In the genomic region with DNA sequence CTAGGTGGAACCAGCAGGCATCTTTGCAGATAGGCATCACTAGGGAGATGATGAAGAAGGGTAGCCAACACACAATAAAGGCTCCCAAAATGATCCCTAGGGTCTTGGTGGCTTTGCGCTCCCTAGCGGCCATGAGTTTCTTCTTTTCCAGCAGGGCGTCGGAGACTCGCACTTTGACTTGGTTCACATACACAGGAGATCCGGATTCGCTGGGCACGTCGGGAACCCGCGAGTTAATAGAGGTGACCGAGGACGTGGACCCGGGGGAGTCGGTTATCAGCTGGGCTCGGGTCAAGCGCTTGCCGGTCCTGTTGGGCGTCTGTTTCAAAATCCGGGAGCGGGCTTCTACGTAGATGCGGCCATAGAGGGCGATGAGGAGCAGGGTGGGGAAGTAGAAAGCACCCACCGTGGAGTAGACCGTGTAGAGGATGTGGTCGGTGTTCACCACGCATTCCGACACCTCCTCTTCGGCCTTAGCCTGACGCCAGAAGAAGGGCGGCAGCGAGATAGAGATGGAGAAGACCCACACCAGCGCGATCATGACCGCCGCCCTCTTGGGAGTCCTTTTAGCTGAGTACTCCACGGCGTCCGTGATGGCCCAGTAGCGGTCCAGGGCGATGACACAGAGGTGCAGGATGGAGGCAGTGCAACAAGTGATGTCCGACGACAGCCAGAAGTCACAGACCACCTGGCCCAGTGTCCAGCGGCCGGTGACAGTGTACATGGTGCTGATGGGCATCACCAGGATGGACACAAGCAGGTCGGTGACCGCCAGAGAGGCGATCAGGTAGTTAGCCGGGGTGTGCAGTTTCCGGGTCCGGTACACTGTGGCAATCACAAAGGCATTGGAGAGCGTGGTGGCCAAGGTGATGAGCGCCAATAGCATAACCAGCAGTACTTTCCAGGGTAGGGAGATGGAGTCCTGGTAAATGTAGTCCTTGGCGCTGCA, we compare ENCODE assay signal across 9 cellular contexts. TPM values are rescaled to one million over a fixed set of nuclear protein-coding genes. Genes with fewer than 3 reads are reported as not detected.
DNase-seq lines count a peak whose midpoint lies in the region; ATAC-seq and TF ChIP-seq lines count a peak whose summit lies in the region.
"Had no signal": no experiment of that assay in that cellular context is flagged by ENCODE, and none has a peak within 500 bp of the region (broad histone marks: within the 10 kb centered on the region; RNA-seq: fewer than 3 reads in every experiment).

No MANE protein-coding gene starts in this region.

- DNase-seq in 8988T (peak; percentile 45), OCI-M1 (lab: John Stamatoyannopoulos, UW) (peak; percentile 82), epithelial cell of proximal tubule (ENCODE audit: low read depth) (no peak), Ammon's horn (ENCODE audit: low spot score) (no peak), DMS153 treated with DMSO at 0.1 percent for 48 hours (lab: John Stamatoyannopoulos, UW; ENCODE audit: unreplicated experiment) (no peak)
- DNase-seq: NCI-H2107 had no signal

- ATAC-seq in HG03139 (IDR thresholded peaks at IDR 0.05; ENCODE audit: unreplicated experiment) (no peak), HG02798 (IDR thresholded peaks at IDR 0.05; ENCODE audit: poor library complexity, unreplicated experiment) (no peak)

- peak; percentile 16 for TF ChIP-seq CTCF in epithelial cell of proximal tubule (conservative IDR thresholded peaks at IDR 0.05; ENCODE audit: low read depth, low read length)

- H3K27me3 ChIP-seq in muscle layer of duodenum (ENCODE audit: low read depth, low read length) = peaks cover 48% of the 10 kb centered on the region

- no peaks in the 10 kb centered on the region for H3K36me3 ChIP-seq in muscle layer of duodenum (ENCODE audit: control insufficient read depth in 1 of 2, insufficient read depth in 2 of 2, low read length in 2 of 2)

- H3K4me1 ChIP-seq in muscle layer of duodenum (ENCODE audit: control insufficient read depth in 1 of 2, insufficient read depth in 2 of 2, low read length in 2 of 2) = peaks cover 7 to 23% of the 10 kb centered on the region in 2 donors

- H3K4me3 ChIP-seq in epithelial cell of proximal tubule (ENCODE audit: low read depth, low read length) (peak overlapping the region; percentile 41), muscle layer of duodenum (ENCODE audit: low read depth in 1 of 2, low read length in 2 of 2) (peak overlapping the region; percentile 47 to 63)

- no peak overlapping the region for H3K27ac ChIP-seq in muscle layer of duodenum (ENCODE audit: low read length)

- no peaks in the 10 kb centered on the region for H3K9me3 ChIP-seq in muscle layer of duodenum (ENCODE audit: control insufficient read depth in 1 of 2, low read length in 2 of 2)

RNA-seq across cellular contexts. Expression of gene HTR1B, which starts 0.7 kb away (rescaled TPM):
- 0.43 TPM in 1 of 2 replicates, not detected in the other for total RNA-seq in epithelial cell of proximal tubule

Comparison
In these comparisons a context has a peak if more than half of its experiments do, and no peak if none do; other contexts are left out.
1. DNase-seq: peak in 8988T (single experiment) and OCI-M1 (single experiment); none in epithelial cell of proximal tubule (single experiment), Ammon's horn (single experiment) and DMS153 treated with DMSO at 0.1 percent for 48 hours (single experiment).